In genomic region chr13:44459674-44460073, GRCh38 we compare ENCODE assay signal across 28 cellular contexts.
"Had no signal": no experiment of that assay in that cellular context is flagged by ENCODE, and none has a peak within 500 bp of the region (broad histone marks: within the 10 kb centered on the region; RNA-seq: fewer than 3 reads in every experiment).

No MANE protein-coding gene starts in this region.

- ATAC-seq: left colon; left lung; mucosa of descending colon; naive thymus-derived CD4-positive, alpha-beta T cell; stimulated activated memory B cell treated with anti-CD40 and anti-IgM and Interleukin-4, amounts not matched to agents 10 μg/mL and 1 μg/mL and 100 μg/mL, for 72 hours; stimulated activated naive CD8-positive, alpha-beta T cell treated with anti-CD3 and anti-CD28 coated beads, Interleukin-15, amount 100 ng/mL, for 72 hours had no signal

- H3K27me3 Mint-ChIP-seq: progenitor cell of endocrine pancreas; stimulated activated memory B cell treated with anti-CD40 and anti-IgM and Interleukin-4, amounts not matched to agents 10 μg/mL and 1 μg/mL and 100 μg/mL, for 72 hours; stimulated activated naive CD8-positive, alpha-beta T cell treated with anti-CD3 and anti-CD28 coated beads, Interleukin-15, amount 100 ng/mL, for 72 hours had no signal

- H3K4me1 ChIP-seq: left lung, right lobe of liver had no signal

- H3K4me2 ChIP-seq: hepatocyte, neural progenitor cell, smooth muscle cell had no signal

- H3K27ac ChIP-seq: heart right ventricle, hepatocyte, left lung, neural progenitor cell, ovary, right lobe of liver, tibial nerve, upper lobe of left lung, vagina had no signal

- DNase-seq: heart right ventricle; islet precursor cell; kidney glomerular epithelial cell; left colon; left lung; midbrain; mucosa of descending colon; naive thymus-derived CD4-positive, alpha-beta T cell; nephron progenitor cell; ovary; retina; right lobe of liver; stimulated activated CD4-positive, alpha-beta T cell treated with anti-CD3 and anti-CD28 coated beads, Interleukin-1b, Interleukin-23, amount 100 ng/mL, for 48 hours; stimulated activated CD4-positive, alpha-beta T cell treated with anti-CD3 and anti-CD28 coated beads, Interleukin-2, amount 100 ng/mL, for 48 hours; stimulated activated CD4-positive, alpha-beta T cell treated with anti-CD3 and anti-CD28 coated beads, Interleukin-4, amount 100 ng/mL, for 4 hours; stimulated activated CD8-positive, alpha-beta memory T cell treated with anti-CD3 and anti-CD28 coated beads, Interleukin-4, amount 100 ng/mL, for 48 hours; stimulated activated naive CD4-positive, alpha-beta T cell treated with Interleukin-2 at 50 U/mL for 16 hours; stimulated activated naive CD8-positive, alpha-beta T cell treated with anti-CD3 and anti-CD28 coated beads, Interleukin-15, amount 100 ng/mL, for 72 hours; substantia nigra had no signal

- H2AFZ ChIP-seq: hepatocyte, neural progenitor cell had no signal

- H3K9ac ChIP-seq: neural progenitor cell had no signal

- H3K9me3 ChIP-seq: mucosa of descending colon, ovary, right lobe of liver, tibial nerve, upper lobe of left lung, vagina had no signal

- H3K27ac Mint-ChIP-seq: naive thymus-derived CD4-positive, alpha-beta T cell; nephron progenitor cell; neural progenitor cell; progenitor cell of endocrine pancreas; stimulated activated memory B cell treated with anti-CD40 and anti-IgM and Interleukin-4, amounts not matched to agents 10 μg/mL and 1 μg/mL and 100 μg/mL, for 72 hours had no signal

- H3K4me3 ChIP-seq: heart right ventricle, hepatocyte, left lung, lung, mucosa of descending colon, neural progenitor cell, ovary, right lobe of liver, smooth muscle cell, tibial nerve, upper lobe of left lung, vagina had no signal

- H3K9me3 Mint-ChIP-seq: stimulated activated memory B cell treated with anti-CD40 and anti-IgM and Interleukin-4, amounts not matched to agents 10 μg/mL and 1 μg/mL and 100 μg/mL, for 72 hours; stimulated activated naive CD8-positive, alpha-beta T cell treated with anti-CD3 and anti-CD28 coated beads, Interleukin-15, amount 100 ng/mL, for 72 hours had no signal

- H3K27me3 ChIP-seq: heart right ventricle, hepatocyte, left lung, neural progenitor cell, ovary, right lobe of liver, tibial nerve, upper lobe of left lung, vagina had no signal

- H3K4me3 Mint-ChIP-seq: naive thymus-derived CD4-positive, alpha-beta T cell; nephron progenitor cell; neural progenitor cell; stimulated activated memory B cell treated with anti-CD40 and anti-IgM and Interleukin-4, amounts not matched to agents 10 μg/mL and 1 μg/mL and 100 μg/mL, for 72 hours; stimulated activated naive CD8-positive, alpha-beta T cell treated with anti-CD3 and anti-CD28 coated beads, Interleukin-15, amount 100 ng/mL, for 72 hours had no signal

- H3K4me1 Mint-ChIP-seq: nephron progenitor cell; stimulated activated memory B cell treated with anti-CD40 and anti-IgM and Interleukin-4, amounts not matched to agents 10 μg/mL and 1 μg/mL and 100 μg/mL, for 72 hours had no signal

- H3K36me3 ChIP-seq: heart right ventricle, left lung, neural progenitor cell, ovary, right lobe of liver, upper lobe of left lung had no signal
